In genomic region chr17:2138768-2139167, GRCh38 we compare ENCODE assay signal across 8 cellular contexts.
DNase-seq lines count a peak whose midpoint lies in the region; ATAC-seq, FAIRE-seq and TF ChIP-seq lines count a peak whose summit lies in the region.

No MANE protein-coding gene starts in this region.

- peak overlapping the region; percentile 89 for H3K27ac ChIP-seq in osteoblast (ENCODE audit: low read depth, low read length)

- H3K36me3 Mint-ChIP-seq in endothelial cell (ENCODE audit: low read depth, unreplicated experiment): no peaks in the 10 kb centered on the region

- peak; percentile 13; the same call in 1 of the 2 replicates for TF ChIP-seq RAD21 in Ishikawa (IDR thresholded peaks at IDR 0.05; ENCODE audit: low read depth)

- no peaks in the 10 kb centered on the region for H3K9me3 ChIP-seq in osteoblast (ENCODE audit: low read depth, low read length)

- H3K4me2 ChIP-seq in osteoblast (ENCODE audit: insufficient read depth, low read length): no peak overlapping the region

- no peaks in the 10 kb centered on the region for H3K27me3 ChIP-seq in osteoblast (ENCODE audit: insufficient read depth, low read length)

- peak; percentile 66; the same call in 1 of the 2 replicates for TF ChIP-seq EP300 in Ishikawa (IDR thresholded peaks at IDR 0.05; ENCODE audit: borderline replicate concordance)

- H3K4me1 Mint-ChIP-seq in endothelial cell (ENCODE audit: unreplicated experiment): peaks cover 18% of the 10 kb centered on the region

- no peak overlapping the region for H3K27ac Mint-ChIP-seq in endothelial cell (ENCODE audit: unreplicated experiment)

- TF ChIP-seq CTCF in osteoblast (IDR thresholded peaks at IDR 0.05; ENCODE audit: extremely low read depth, low read depth, low read length): no peak
- no peak for TF ChIP-seq CTCF in endothelial cell (IDR thresholded peaks at IDR 0.05; ENCODE audit: unreplicated experiment)

- no peaks in the 10 kb centered on the region for H3K9me3 Mint-ChIP-seq in endothelial cell (ENCODE audit: unreplicated experiment)

- H3K4me3 ChIP-seq in osteoblast (ENCODE audit: insufficient read depth, low read length): no peak overlapping the region

- no peak for FAIRE-seq in GM12892 (lab: Jason Lieb, UNC)

- peak; percentile 16 for ATAC-seq in GM18858 (IDR thresholded peaks at IDR 0.05; ENCODE audit: unreplicated experiment)

- peak; percentile 70 for DNase-seq in amniotic epithelial cell (ENCODE audit: low read depth)
- no peak for DNase-seq in osteoblast (ENCODE audit: insufficient read length, low spot score, missing footprints)
- no peak for DNase-seq in occipital lobe (lab: John Stamatoyannopoulos, UW)
- no peak for DNase-seq in mesenteric fat pad (ENCODE audit: low spot score)
- no peak for DNase-seq in GM12892 (ENCODE audit: insufficient read length)
- no peak for DNase-seq in endothelial cell (ENCODE audit: low spot score)

- H4K20me1 ChIP-seq in osteoblast (ENCODE audit: insufficient read depth, low read length): no peaks in the 10 kb centered on the region

- peaks cover 35% of the 10 kb centered on the region for H3K4me1 ChIP-seq in osteoblast (ENCODE audit: insufficient read depth, low read length)

- H3K36me3 ChIP-seq in osteoblast (ENCODE audit: insufficient read depth, low read length): no peaks in the 10 kb centered on the region

- H3K27me3 Mint-ChIP-seq in endothelial cell (ENCODE audit: unreplicated experiment): no peaks in the 10 kb centered on the region

- TF ChIP-seq POLR2A in GM12892 (IDR thresholded peaks at IDR 0.05; ENCODE audit: low read depth, low read length): no peak

- no peak overlapping the region for H3K4me3 Mint-ChIP-seq in endothelial cell (ENCODE audit: unreplicated experiment)

- H3K79me2 ChIP-seq in osteoblast (ENCODE audit: insufficient read depth, low read length): peaks cover 2% of the 10 kb centered on the region

- H2AFZ ChIP-seq in osteoblast (ENCODE audit: low read length): no peak overlapping the region

TF ChIP-seq in Ishikawa, 13 proteins besides CTCF, POLR2A, EP300 and RAD21:
- 0 out of 2 replicates have a peak, but pooled peaks have one; percentile 37 for TF ChIP-seq YY1 (IDR thresholded peaks at IDR 0.05; ENCODE audit: low read depth)
- no peak for TF ChIP-seq EGR1 (IDR thresholded peaks at IDR 0.05)
- TF ChIP-seq REST (IDR thresholded peaks at IDR 0.05; ENCODE audit: low read depth): no peak
- TF ChIP-seq CREB1 (IDR thresholded peaks at IDR 0.05; ENCODE audit: low read depth): no peak
- TF ChIP-seq TAF1 (IDR thresholded peaks at IDR 0.05; ENCODE audit: low read depth): no peak
- 0 out of 2 replicates have a peak, but pooled peaks have one; percentile 20 for TF ChIP-seq MAX (IDR thresholded peaks at IDR 0.05)
- no peak for TF ChIP-seq FOXM1 (IDR thresholded peaks at IDR 0.05; ENCODE audit: borderline replicate concordance, low read depth)
- TF ChIP-seq CEBPB (IDR thresholded peaks at IDR 0.05): peak; percentile 3; the same call in 1 of the 2 replicates
- no peak for TF ChIP-seq USF1 (IDR thresholded peaks at IDR 0.05)
- peak; percentile 71 for TF ChIP-seq TCF12 (IDR thresholded peaks at IDR 0.05; ENCODE audit: low read depth)
- no peak for TF ChIP-seq ZBTB7A (IDR thresholded peaks at IDR 0.05; ENCODE audit: low read depth)
- no peak for TF ChIP-seq TEAD4 (IDR thresholded peaks at IDR 0.05)
- peak; percentile 95 for TF ChIP-seq NFIC (IDR thresholded peaks at IDR 0.05)
